ENCODE assay signal across 9 cellular contexts in genomic region chr9:15293727-15294405, GRCh38. TPM values are rescaled to one million over a fixed set of nuclear protein-coding genes. Genes with fewer than 3 reads are reported as not detected.
A peak's percentile ranks its signal among the peaks of the same experiment; 100 is the strongest.
DNase-seq lines count a peak whose midpoint lies in the region; ATAC-seq and TF ChIP-seq lines count a peak whose summit lies in the region.
"Had no signal": no experiment of that assay in that cellular context is flagged by ENCODE, and none has a peak within 500 bp of the region (broad histone marks: within the 10 kb centered on the region; RNA-seq: fewer than 3 reads in every experiment).

No MANE protein-coding gene starts in this region.

- DNase-seq in CD4-positive, alpha-beta memory T cell: peak; percentile 32 to 63 (median 54)
- peak; percentile 20 for DNase-seq in NCI-H2227 (lab: John Stamatoyannopoulos, UW; ENCODE audit: unreplicated experiment)
- no peak for DNase-seq in osteocyte (ENCODE audit: extremely low spot score, unreplicated experiment)
- DNase-seq in MM.1S: no peak
- DNase-seq in NCI-H526 treated with DMSO at 0.1 percent for 48 hours (lab: John Stamatoyannopoulos, UW): no peak
- DNase-seq in activated CD8-positive, alpha-beta memory T cell treated with anti-CD3 and anti-CD28 coated beads for 24 hours: no peak
- DNase-seq: activated gamma-delta T cell had no signal

- no peak for ATAC-seq in HG03432 (IDR thresholded peaks at IDR 0.05; ENCODE audit: unreplicated experiment)

- peak overlapping the region; percentile 37 to 88 (median 80) for H3K4me3 Mint-ChIP-seq in CD4-positive, alpha-beta memory T cell
- H3K4me3 Mint-ChIP-seq in osteocyte (ENCODE audit: unreplicated experiment): no peak overlapping the region

- H2AFZ ChIP-seq in MM.1S (ENCODE audit: low read length): no peak overlapping the region

- no peak overlapping the region for H3K4me3 ChIP-seq in CD4-positive, alpha-beta memory T cell (ENCODE audit: low read length in 2 of 2)
- H3K4me3 ChIP-seq in esophagus (ENCODE audit: low read depth in 1 of 2, low read length in 2 of 2) (no peak overlapping the region), MM.1S (ENCODE audit: low read length) (no peak overlapping the region)

- no peaks in the 10 kb centered on the region for H3K27me3 ChIP-seq in CD4-positive, alpha-beta memory T cell (ENCODE audit: insufficient read depth, low read length)
- H3K27me3 ChIP-seq in esophagus (ENCODE audit: control insufficient read depth in 1 of 2, insufficient read depth in 2 of 2, low read length in 2 of 2): no peaks in the 10 kb centered on the region
- no peaks in the 10 kb centered on the region for H3K27me3 ChIP-seq in MM.1S (replicated peaks; ENCODE audit: insufficient read depth, low read length)

- intact Hi-C loops in CD4-positive, alpha-beta memory T cell (cut with micrococcal nuclease): no loop called here

- no peaks in the 10 kb centered on the region for H3F3A ChIP-seq in MM.1S (ENCODE audit: insufficient read depth, low read length)

- CTCF ChIA-PET in CD4-positive, alpha-beta memory T cell (lab: Charles Lee; ENCODE audit: partially characterized antibody): interaction anchor here (1.0 to 11.0 kb wide), 5 partner anchors 11 to 16 kb away, joined by 3 to 120 read pairs (median 4); partner anchors contain the start of gene TTC39B

- no peaks in the 10 kb centered on the region for H3K27me3 Mint-ChIP-seq in CD4-positive, alpha-beta memory T cell
- H3K27me3 Mint-ChIP-seq in osteocyte (ENCODE audit: unreplicated experiment): no peaks in the 10 kb centered on the region

- peaks cover 0 to 2% (median 0%) of the 10 kb centered on the region in 8 donors for H3K9me3 Mint-ChIP-seq in CD4-positive, alpha-beta memory T cell
- no peaks in the 10 kb centered on the region for H3K9me3 Mint-ChIP-seq in osteocyte (ENCODE audit: unreplicated experiment)

- no peaks in the 10 kb centered on the region for H3K36me3 ChIP-seq in CD4-positive, alpha-beta memory T cell (ENCODE audit: insufficient read depth, low read length)
- H3K36me3 ChIP-seq in esophagus (ENCODE audit: control insufficient read depth in 2 of 2, insufficient read depth in 2 of 2, low read length in 1 of 2) (peaks cover 0 to 5% of the 10 kb centered on the region in 2 donors), MM.1S (replicated peaks; ENCODE audit: insufficient read depth, low read length) (no peaks in the 10 kb centered on the region)

- POLR2A ChIA-PET in CD4-positive, alpha-beta memory T cell (lab: Charles Lee; ENCODE audit: partially characterized antibody): interaction anchor here (1.2 to 9.9 kb wide), 2 partner anchors 14 to 16 kb away, joined by 3 to 197 read pairs; partner anchors contain the start of gene TTC39B

- peaks cover 58% of the 10 kb centered on the region for H3K4me1 ChIP-seq in CD4-positive, alpha-beta memory T cell (ENCODE audit: insufficient read depth, low read length)
- H3K4me1 ChIP-seq in esophagus (ENCODE audit: control insufficient read depth in 2 of 2, insufficient read depth in 2 of 2, low read length in 1 of 2) (peaks cover 0 to 2% of the 10 kb centered on the region in 2 donors), MM.1S (ENCODE audit: low read length) (no peaks in the 10 kb centered on the region)

- no peak overlapping the region for H3K4me2 ChIP-seq in MM.1S (ENCODE audit: low read depth, low read length)

- peaks cover 50 to 79% (median 65%) of the 10 kb centered on the region in 4 donors for H3K4me1 Mint-ChIP-seq in CD4-positive, alpha-beta memory T cell
- H3K4me1 Mint-ChIP-seq in osteocyte (ENCODE audit: unreplicated experiment): peaks cover 53% of the 10 kb centered on the region

- H3K9me3 ChIP-seq in CD4-positive, alpha-beta memory T cell (ENCODE audit: control insufficient read depth in 1 of 2, low read length in 2 of 2): no peaks in the 10 kb centered on the region
- no peaks in the 10 kb centered on the region for H3K9me3 ChIP-seq in esophagus (ENCODE audit: control insufficient read depth in 2 of 2, insufficient read depth in 1 of 2, low read depth in 1 of 2, low read length in 1 of 2)
- no peaks in the 10 kb centered on the region for H3K9me3 ChIP-seq in MM.1S (replicated peaks; ENCODE audit: insufficient read depth, low read length)

- no peaks in the 10 kb centered on the region for H3K9me2 ChIP-seq in MM.1S (replicated peaks; ENCODE audit: insufficient read depth, low read length)

- peak overlapping the region; percentile 84 for H3K27ac ChIP-seq in CD4-positive, alpha-beta memory T cell (ENCODE audit: low read depth, low read length)
- H3K27ac ChIP-seq in esophagus (ENCODE audit: low read depth in 2 of 2, low read length in 1 of 2): peak overlapping the region; percentile 14 to 35
- H3K27ac ChIP-seq in MM.1S (ENCODE audit: low read length): no peak overlapping the region

- H3K79me2 ChIP-seq in MM.1S (ENCODE audit: low read length): no peaks in the 10 kb centered on the region

- H3K27ac Mint-ChIP-seq in CD4-positive, alpha-beta memory T cell: peak overlapping the region; percentile 91 to 99 (median 97)
- H3K27ac Mint-ChIP-seq in osteocyte (ENCODE audit: unreplicated experiment): peak overlapping the region; percentile 97

- TF ChIP-seq CTCF in osteocyte (IDR thresholded peaks at IDR 0.05): no peak
- no peak for TF ChIP-seq CTCF in MM.1S (IDR thresholded peaks at IDR 0.05; ENCODE audit: low read length)

- no peak overlapping the region for H3K9ac ChIP-seq in MM.1S (ENCODE audit: low read length)

- no peaks in the 10 kb centered on the region for H4K20me1 ChIP-seq in MM.1S (ENCODE audit: insufficient read depth, low read length)

- 47 to 57% methylated on average over 12 of the region's 12 CpGs for WGBS in esophagus, 2 donors

- peaks cover 16 to 20% of the 10 kb centered on the region in 2 donors for H3K36me3 Mint-ChIP-seq in CD4-positive, alpha-beta memory T cell
- H3K36me3 Mint-ChIP-seq in osteocyte (ENCODE audit: unreplicated experiment): peaks cover 16% of the 10 kb centered on the region

RNA-seq across cellular contexts. Expression of gene TTC39B, which starts 13.2 kb away (rescaled TPM):
- 10 to 100 TPM; 29.0 to 30.2 TPM for total RNA-seq in CD4-positive, alpha-beta memory T cell
- polyA plus RNA-seq in CD4-positive, alpha-beta memory T cell: 10 to 100 TPM; 10.5 to 10.8 TPM
- polyA plus RNA-seq in esophagus: 10 to 100 TPM in 1 of 2 donors, 1 to 10 TPM in 1; 9.9 to 10.7 TPM
- total RNA-seq in osteocyte: 24.9 and 25.5 TPM in 2 replicates

Comparison
In these comparisons a context has a peak if more than half of its experiments do, and no peak if none do; other contexts are left out.
1. DNase-seq: peak in CD4-positive, alpha-beta memory T cell (5 of 5) and NCI-H2227 (single experiment); none in osteocyte (single experiment), MM.1S (single experiment), NCI-H526 treated with DMSO at 0.1 percent for 48 hours (single experiment) and activated CD8-positive, alpha-beta memory T cell treated with anti-CD3 and anti-CD28 coated beads for 24 hours (single experiment).